ENCODE assay signal across 8 cellular contexts in genomic region chrX:71532753-71533425, GRCh38. TPM values are rescaled to one million over a fixed set of nuclear protein-coding genes. Genes with fewer than 3 reads are reported as not detected.
DNase-seq lines count a peak whose midpoint lies in the region; ATAC-seq, FAIRE-seq and TF ChIP-seq lines count a peak whose summit lies in the region.

Gene OGT, plus strand, starts transcription at chrX:71533104. Its CDS starts 196 bp downstream, at chrX:71533300.

- no peaks in the 10 kb centered on the region for H3K27me3 Mint-ChIP-seq in memory B cell

- H3K4me1 Mint-ChIP-seq in memory B cell: peaks cover 13% of the 10 kb centered on the region

- TF ChIP-seq CTCF in H1 (IDR thresholded peaks at IDR 0.05; ENCODE audit: control extremely low read depth in 1 of 3, insufficient read depth in 1 of 3, low read depth in 1 of 3, low read length in 3 of 3): no peak

- DNase-seq in COLO829 (ENCODE audit: low spot score) (peak; percentile 92), HUDEP-2 (lab: John Stamatoyannopoulos, UW; ENCODE audit: unreplicated experiment in 76 of 76) (peak in 75 of 76 experiments; percentile 21 to 96 (median 87)), NOMO-1 treated with dmso at 0.1 percent for 144 hours (lab: John Stamatoyannopoulos, UW; ENCODE audit: unreplicated experiment) (peak; percentile 85), H1 (ENCODE audit: low read depth in 1 of 2, low spot score in 2 of 2) (peak; percentile 80 to 82), memory B cell (ENCODE audit: low spot score in 2 of 2) (peak; percentile 73 to 86)
- DNase-seq in activated CD8-positive, alpha-beta memory T cell treated with anti-CD3 and anti-CD28 coated beads for 48 hours (ENCODE audit: low read depth in 2 of 3, low spot score in 2 of 3): peak; percentile 61 to 84 (median 66)
- peak; percentile 89 for DNase-seq in stimulated activated CD8-positive, alpha-beta memory T cell treated with anti-CD3 and anti-CD28 coated beads, Interleukin-12 subunit alpha, Interleukin-12 subunit beta, amount 100 ng/mL, for 1 hour (ENCODE audit: low read depth)

- peaks cover 0 to 9% (median 1%) of the 10 kb centered on the region in 4 experiments; a peak in 2 of 8 replicates for H3K36me3 ChIP-seq in H1 (ENCODE audit: control insufficient read depth in 2 of 4, insufficient read depth in 4 of 4, low read length in 3 of 4)

- peaks cover 3% of the 10 kb centered on the region for H3K23me2 ChIP-seq in H1 (ENCODE audit: low read depth, low read length)

- no peak within 1 kb of the TSS for H3K23ac ChIP-seq in H1 (ENCODE audit: insufficient read length)

- POLR2A ChIA-PET in H1 (lab: Charles Lee; ENCODE audit: partially characterized antibody): interaction anchor here (0.6 to 4.4 kb wide), 26 partner anchors 8 to 425 kb away, joined by 3 to 60 read pairs (median 3); partner anchors contain the start of gene TAF1

- ATAC-seq in GM21367 (IDR thresholded peaks at IDR 0.05; ENCODE audit: unreplicated experiment) (peak; percentile 74), memory B cell (ENCODE audit: low read depth) (peak; percentile 88)

- H3K4me3 Mint-ChIP-seq in memory B cell: peak within 1 kb of the TSS; percentile 100

- no peaks in the 10 kb centered on the region for H3K9me3 Mint-ChIP-seq in memory B cell

- no peaks in the 10 kb centered on the region for H3K27me3 ChIP-seq in H1 (replicated peaks in 1 of 4; ENCODE audit: control insufficient read depth in 3 of 4, extremely low read depth in 1 of 4, insufficient read depth in 3 of 4, low read length in 3 of 4)

- peak; percentile 91 to 96 for TF ChIP-seq POLR2A in H1 (IDR thresholded peaks at IDR 0.05; ENCODE audit: control extremely low read depth in 1 of 2, low read depth in 2 of 2, low read length in 2 of 2)

- CTCF ChIA-PET in H1 (lab: Charles Lee; ENCODE audit: partially characterized antibody): no interaction called here

- H3K4ac ChIP-seq in H1 (replicated peaks; ENCODE audit: insufficient read length, low read depth, low read length): peak within 1 kb of the TSS; percentile 89

- peak; percentile 10 to 15; a peak in 1 of 4 replicates for TF ChIP-seq RAD21 in H1 (IDR thresholded peaks at IDR 0.05 in 1 of 2, conservative IDR thresholded peaks at IDR 0.05 in 1 of 2; ENCODE audit: low read depth in 2 of 2, low read length in 2 of 2)

- H2BK15ac ChIP-seq in H1 (ENCODE audit: low read length): no peak within 1 kb of the TSS

- H2AFZ ChIP-seq in H1 (ENCODE audit: low read length): peak within 1 kb of the TSS; percentile 89

- peak within 1 kb of the TSS; percentile 65 to 99 (median 95) for H3K4me3 ChIP-seq in H1 (ENCODE audit: extremely low read depth in 1 of 4, insufficient read depth in 2 of 4, low read depth in 3 of 4, low read length in 4 of 4)

- H2AK5ac ChIP-seq in H1 (ENCODE audit: low read depth, low read length): 0 out of 2 replicates have a peak within 1 kb of the TSS, but pooled peaks have one; percentile 53

- no peak within 1 kb of the TSS for H2BK120ac ChIP-seq in H1 (replicated peaks; ENCODE audit: low read depth, low read length)

- H3K4me1 ChIP-seq in H1 (replicated peaks in 1 of 4; ENCODE audit: control insufficient read depth in 3 of 4, insufficient read depth in 4 of 4, low read length in 3 of 4): peaks cover 0 to 4% (median 2%) of the 10 kb centered on the region in 4 experiments; a peak in 3 of 7 replicates

- H2BK5ac ChIP-seq in H1 (ENCODE audit: low read depth, low read length): peak within 1 kb of the TSS; percentile 95

- TF ChIP-seq EP300 in H1 (IDR thresholded peaks at IDR 0.05; ENCODE audit: borderline replicate concordance in 1 of 2, low read depth in 2 of 2, low read length in 2 of 2): 0 out of 3 replicates have a peak, but pooled peaks of 1 of the 2 experiments have one; percentile 18

- peak within 1 kb of the TSS; percentile 73 for H4K91ac ChIP-seq in H1 (replicated peaks; ENCODE audit: insufficient read length, low read length)

- H4K20me1 ChIP-seq in H1 (replicated peaks in 1 of 2; ENCODE audit: control insufficient read depth in 1 of 2, insufficient read depth in 2 of 2, low read length in 2 of 2): peaks cover 12% of the 10 kb centered on the region in 2 experiments

- H4K5ac ChIP-seq in H1 (ENCODE audit: insufficient read length, low read depth, low read length): peak within 1 kb of the TSS; percentile 95

- no peaks in the 10 kb centered on the region for H3K9me3 ChIP-seq in H1 (ENCODE audit: insufficient read depth in 2 of 2, low read depth in 1 of 2, low read length in 1 of 2)

- H3K4me2 ChIP-seq in H1 (ENCODE audit: insufficient read depth in 1 of 2, low read depth in 2 of 2, low read length in 2 of 2): peak within 1 kb of the TSS; percentile 82 to 94

- no peak within 1 kb of the TSS for H2BK20ac ChIP-seq in H1 (ENCODE audit: low read length)

- no peaks in the 10 kb centered on the region for H3K79me1 ChIP-seq in H1 (ENCODE audit: low read depth, low read length)

- H3K27ac Mint-ChIP-seq in memory B cell: peak within 1 kb of the TSS; percentile 99

- FAIRE-seq in H1 (lab: Jason Lieb, UNC): peak; percentile 76

- peaks cover 35 to 50% of the 10 kb centered on the region in 2 experiments for H3K79me2 ChIP-seq in H1 (ENCODE audit: control insufficient read depth in 1 of 2, insufficient read depth in 2 of 2, low read length in 2 of 2)

- no peak within 1 kb of the TSS for H3K14ac ChIP-seq in H1 (ENCODE audit: insufficient read length)

- 1% methylated on average over 47 of the region's 47 CpGs; no CpG with 5 or more reads in 1 of the 2 experiments for WGBS in H1 (ENCODE audit: extremely low coverage in 1 of 2, insufficient coverage in 1 of 2, insufficient read length in 1 of 2, insufficient replicate concordance in 2 of 2, low coverage in 1 of 2, low lambda C conversion rate in 2 of 2, missing lambda C conversion rate in 1 of 2), 2 experiments

- peak within 1 kb of the TSS; percentile 96 for H3K18ac ChIP-seq in H1 (ENCODE audit: extremely low read depth, low read length)

- peak within 1 kb of the TSS; percentile 96 for H2BK12ac ChIP-seq in H1 (ENCODE audit: low read depth, low read length)

- peak within 1 kb of the TSS; percentile 8 for H3K56ac ChIP-seq in H1 (replicated peaks; ENCODE audit: insufficient read length, low read depth, low read length)

- H3K27ac ChIP-seq in H1 (ENCODE audit: low read depth, low read length): peak within 1 kb of the TSS; percentile 97

- peak within 1 kb of the TSS; percentile 96 for H4K8ac ChIP-seq in H1 (ENCODE audit: extremely low read depth, insufficient read depth, low read length)

- peaks cover 7% of the 10 kb centered on the region for H3K36me3 Mint-ChIP-seq in memory B cell

- peak within 1 kb of the TSS; percentile 88 to 99 (median 94) for H3K9ac ChIP-seq in H1 (replicated peaks in 1 of 4; ENCODE audit: extremely low read depth in 1 of 4, low read depth in 3 of 4, low read length in 3 of 4)

TF ChIP-seq in H1, 55 proteins besides CTCF, POLR2A, EP300 and RAD21 (continues in another document):
- TF ChIP-seq HDAC2 (IDR thresholded peaks at IDR 0.05; ENCODE audit: borderline replicate concordance in 1 of 2, low read depth in 2 of 2, low read length in 2 of 2) (0 out of 4 replicates have a peak, but pooled peaks of 1 of the 2 experiments have one; percentile 24), TBP (IDR thresholded peaks at IDR 0.05; ENCODE audit: low read depth, low read length) (peak; percentile 95), PHF8 (conservative IDR thresholded peaks at IDR 0.05; ENCODE audit: low read depth, low read length) (peak; percentile 67), SP4 (IDR thresholded peaks at IDR 0.05; ENCODE audit: low read length) (no peak), EGR1 (IDR thresholded peaks at IDR 0.05; ENCODE audit: borderline replicate concordance, low read depth, low read length) (no peak), NRF1 (IDR thresholded peaks at IDR 0.05; ENCODE audit: low read depth, low read length) (no peak), BACH1 (IDR thresholded peaks at IDR 0.05; ENCODE audit: low read length) (no peak; the same call in 1 of the 2 replicates), MAX (IDR thresholded peaks at IDR 0.05) (peak; percentile 92), E2F6 (IDR thresholded peaks at IDR 0.05) (no peak), RBBP5 (IDR thresholded peaks at IDR 0.05; ENCODE audit: borderline replicate concordance, low read depth, low read length) (no peak), TAF7 (optimal IDR thresholded peaks at IDR 0.05; ENCODE audit: borderline replicate concordance, low read depth, low read length) (peak; percentile 79), CHD2 (IDR thresholded peaks at IDR 0.05; ENCODE audit: low read length) (peak; percentile 96), USF2 (IDR thresholded peaks at IDR 0.05; ENCODE audit: low read length) (no peak), SAP30 (IDR thresholded peaks at IDR 0.05; ENCODE audit: insufficient read depth, insufficient replicate concordance, low read length) (peak; percentile 29), CTBP2 (IDR thresholded peaks at IDR 0.05; ENCODE audit: borderline replicate concordance, insufficient read depth, insufficient read length, low read length) (no peak), MAFK (IDR thresholded peaks at IDR 0.05; ENCODE audit: low read depth, low read length) (no peak)

RNA-seq across cellular contexts. Expression of gene OGT, which starts in this region (rescaled TPM):
- 114 and 130 TPM in 2 replicates for total RNA-seq in H1 (2021; fragmentation: NEBNext Ultra II Directional; extraction: Animal tissue kit (Norgen Biotek cat#: 25700))
- polyA plus RNA-seq in H1 (2011; rRNA removed): 153 and 169 TPM in 2 replicates
- 197 TPM for polyA plus RNA-seq in H1 (2011; cell fraction: cytosol; rRNA removed)
- 706 TPM for polyA plus RNA-seq in H1 (2011; cell fraction: nucleus; rRNA removed)
- polyA plus RNA-seq in H1 (2012, experiment 1 of 2): 76.6 to 98.0 TPM (median 87.4 TPM) in 4 replicates
- 5.2 TPM for polyA plus RNA-seq in H1 (2012, experiment 2 of 2)
- polyA plus RNA-seq in H1 (2013, experiment 1 of 2): 69.7 TPM
- polyA plus RNA-seq in H1 (2013, experiment 2 of 2): 57.3 TPM
- polyA minus RNA-seq in H1 (2011; rRNA and poly(A)+ RNA removed): 350 and 660 TPM in 2 replicates
- 110 TPM for polyA minus RNA-seq in H1 (2011; cell fraction: cytosol; rRNA and poly(A)+ RNA removed)
- polyA minus RNA-seq in H1 (2011; cell fraction: nucleus; rRNA and poly(A)+ RNA removed): 378 TPM

Comparison
In these comparisons a context has a peak if more than half of its experiments do, and no peak if none do; other contexts are left out.
1. Peak in every context shown above with its lines: DNase-seq, ATAC-seq, H3K4me3 ChIP-seq and H3K27ac ChIP-seq.